Comparison of ENCODE assay signal across 11 cellular contexts in genomic region chr22:43789452-43789851, GRCh38. TPM values are rescaled to one million over a fixed set of nuclear protein-coding genes. Genes with fewer than 3 reads are reported as not detected.
DNase-seq lines count a peak whose midpoint lies in the region; ATAC-seq, FAIRE-seq and TF ChIP-seq lines count a peak whose summit lies in the region.
"Had no signal": no experiment of that assay in that cellular context is flagged by ENCODE, and none has a peak within 500 bp of the region (broad histone marks: within the 10 kb centered on the region; RNA-seq: fewer than 3 reads in every experiment).

No MANE protein-coding gene starts in this region.

- no peaks in the 10 kb centered on the region for H3K9me3 ChIP-seq in astrocyte (ENCODE audit: insufficient read depth, low read depth, low read length)
- no peaks in the 10 kb centered on the region for H3K9me3 ChIP-seq in testis
- no peaks in the 10 kb centered on the region for H3K9me3 ChIP-seq in stomach

- WGBS in testis, 2 donors: 40 to 46% methylated on average over 7 of the region's 7 CpGs
- WGBS in stomach, 5 donors: 43 to 68% (median 56%) methylated on average over 7 of the region's 7 CpGs

- TF ChIP-seq EP300 in stomach (IDR thresholded peaks at IDR 0.05): no peak

- CTCF ChIA-PET in activated naive CD4-positive, alpha-beta T cell treated with anti-CD3 and anti-CD28 coated beads, Interleukin-2, amount 10 ng/mL, durations not matched to agents 7 days and 5 days (lab: Charles Lee): interaction anchor here (0.9 kb wide), 1 partner anchor 24 kb away, joined by 3 read pairs; no protein-coding TSS in a partner anchor
- CTCF ChIA-PET in GM10248 (lab: Yijun Ruan, JAX): no interaction called here

- no peak overlapping the region for H3K9ac ChIP-seq in astrocyte (ENCODE audit: low read length)
- H3K9ac ChIP-seq: parathyroid adenoma had no signal

- POLR2A ChIA-PET in GM10248 (lab: Yijun Ruan, JAX): no interaction called here

- intact Hi-C loops in left ventricle myocardium superior (cut with micrococcal nuclease): no loop called here
- intact Hi-C loops in testis (cut with DNase I; ENCODE audit: low total_unique reads): no loop called here
- intact Hi-C loops in stomach (cut with DNase I; ENCODE audit: low total_unique reads): no loop called here

- H3K27me3 Mint-ChIP-seq in astrocyte (ENCODE audit: low read depth, unreplicated experiment): peaks cover 9% of the 10 kb centered on the region
- peaks cover 3% of the 10 kb centered on the region for H3K27me3 Mint-ChIP-seq in activated naive CD4-positive, alpha-beta T cell treated with anti-CD3 and anti-CD28 coated beads, Interleukin-2, amount 10 ng/mL, durations not matched to agents 7 days and 5 days

- H3K36me3 ChIP-seq in astrocyte (ENCODE audit: insufficient read depth, low read length): no peaks in the 10 kb centered on the region
- H3K36me3 ChIP-seq in testis (ENCODE audit: low read depth, missing control alignments): no peaks in the 10 kb centered on the region
- H3K36me3 ChIP-seq in stomach: no peaks in the 10 kb centered on the region

- TF ChIP-seq CTCF in astrocyte (IDR thresholded peaks at IDR 0.05; ENCODE audit: insufficient read depth, low read depth, low read length) (no peak), testis (IDR thresholded peaks at IDR 0.05) (no peak), stomach (IDR thresholded peaks at IDR 0.05) (no peak), GM10248 (IDR thresholded peaks at IDR 0.05; ENCODE audit: control extremely low read depth, extremely low read depth, low read depth, missing control alignments) (no peak)

- no peak overlapping the region for H3K4me3 ChIP-seq in astrocyte (ENCODE audit: insufficient read depth, low read depth, low read length)
- no peak overlapping the region for H3K4me3 ChIP-seq in testis
- no peak overlapping the region for H3K4me3 ChIP-seq in stomach

- peaks cover 2% of the 10 kb centered on the region for H3K4me1 Mint-ChIP-seq in astrocyte (ENCODE audit: low read depth, unreplicated experiment)
- no peaks in the 10 kb centered on the region for H3K4me1 Mint-ChIP-seq in activated naive CD4-positive, alpha-beta T cell treated with anti-CD3 and anti-CD28 coated beads, Interleukin-2, amount 10 ng/mL, durations not matched to agents 7 days and 5 days

- no peak overlapping the region for H2AFZ ChIP-seq in astrocyte (ENCODE audit: low read depth, low read length)
- H2AFZ ChIP-seq: parathyroid adenoma had no signal

- no peaks in the 10 kb centered on the region for H3K36me3 Mint-ChIP-seq in astrocyte (ENCODE audit: low read depth, unreplicated experiment)
- H3K36me3 Mint-ChIP-seq in activated naive CD4-positive, alpha-beta T cell treated with anti-CD3 and anti-CD28 coated beads, Interleukin-2, amount 10 ng/mL, durations not matched to agents 7 days and 5 days: no peaks in the 10 kb centered on the region

- no peak overlapping the region for H3K27ac Mint-ChIP-seq in astrocyte (ENCODE audit: unreplicated experiment)
- no peak overlapping the region for H3K27ac Mint-ChIP-seq in activated naive CD4-positive, alpha-beta T cell treated with anti-CD3 and anti-CD28 coated beads, Interleukin-2, amount 10 ng/mL, durations not matched to agents 7 days and 5 days

- no peaks in the 10 kb centered on the region for H3K9me3 Mint-ChIP-seq in astrocyte (ENCODE audit: unreplicated experiment)
- H3K9me3 Mint-ChIP-seq in activated naive CD4-positive, alpha-beta T cell treated with anti-CD3 and anti-CD28 coated beads, Interleukin-2, amount 10 ng/mL, durations not matched to agents 7 days and 5 days: no peaks in the 10 kb centered on the region

- FAIRE-seq in astrocyte (lab: Jason Lieb, UNC): no peak

- H3K4me1 ChIP-seq in astrocyte (ENCODE audit: insufficient read depth, low read length) (peaks cover 9% of the 10 kb centered on the region), testis (no peaks in the 10 kb centered on the region), stomach (peaks cover 0 to 14% (median 2%) of the 10 kb centered on the region in 4 donors)
- H3K4me1 ChIP-seq: parathyroid adenoma had no signal

- peak overlapping the region; percentile 5 for H3K4me2 ChIP-seq in astrocyte (ENCODE audit: low read length)

- H4K20me1 ChIP-seq in astrocyte (ENCODE audit: insufficient read depth, low read length): no peaks in the 10 kb centered on the region

- H3K27ac ChIP-seq in astrocyte (ENCODE audit: low read depth, low read length): peak overlapping the region; percentile 44
- no peak overlapping the region for H3K27ac ChIP-seq in testis
- H3K27ac ChIP-seq in stomach: peak overlapping the region in 2 of 5 donors; percentile 42 to 46
- H3K27ac ChIP-seq: parathyroid adenoma had no signal

- H3K79me2 ChIP-seq in astrocyte (ENCODE audit: insufficient read depth, low read length): no peaks in the 10 kb centered on the region
- H3K79me2 ChIP-seq: parathyroid adenoma had no signal

- H3K27me3 ChIP-seq in astrocyte (ENCODE audit: insufficient read depth, low read length) (no peaks in the 10 kb centered on the region), testis (no peaks in the 10 kb centered on the region), stomach (no peaks in the 10 kb centered on the region)

- H3K4me3 Mint-ChIP-seq in astrocyte (ENCODE audit: unreplicated experiment): no peak overlapping the region
- H3K4me3 Mint-ChIP-seq in activated naive CD4-positive, alpha-beta T cell treated with anti-CD3 and anti-CD28 coated beads, Interleukin-2, amount 10 ng/mL, durations not matched to agents 7 days and 5 days: no peak overlapping the region

- ATAC-seq in left ventricle myocardium superior: peak; percentile 94

- no peak for TF ChIP-seq POLR2A in testis (IDR thresholded peaks at IDR 0.05)
- TF ChIP-seq POLR2A in stomach (IDR thresholded peaks at IDR 0.05): no peak

- DNase-seq in H4 (ENCODE audit: low spot score) (peak; percentile 94), astrocyte (ENCODE audit: low read depth) (peak; percentile 98), left ventricle myocardium superior (peak; percentile 58), testis (peak; percentile 37), stomach (no peak), D341Med (ENCODE audit: low spot score) (no peak), GM10248 (ENCODE audit: extremely low spot score) (no peak)
- no peak for DNase-seq in activated naive CD4-positive, alpha-beta T cell treated with anti-CD3 and anti-CD28 coated beads, Interleukin-2, amount 10 ng/mL, durations not matched to agents 7 days and 5 days
- DNase-seq: activated CD4-positive, alpha-beta T cell treated with anti-CD3 and anti-CD28 coated beads for 48 hours; stimulated activated CD8-positive, alpha-beta memory T cell treated with anti-CD3 and anti-CD28 coated beads, Interleukin-4, amount 100 ng/mL, for 48 hours had no signal

RNA-seq across cellular contexts. Expression of gene EFCAB6, which starts 22.7 kb away (rescaled TPM):
- 2.6 TPM in 2 replicates for total RNA-seq in H4 (2014; rRNA removed; shearing (Covaris generic))
- total RNA-seq in astrocyte (1.2 and 1.6 TPM in 2 replicates), left ventricle myocardium superior (1.5 TPM), testis (10 to 100 TPM; 41.3 to 81.5 TPM), stomach (10 to 100 TPM in 1 of 5 donors, 1 to 10 TPM in 3, under 1 TPM in 1; 0.29 to 10.5 (median 6.2) TPM)
- polyA plus RNA-seq in testis (ENCODE audit: insufficient read depth, low read depth, low replicate concordance) (108 TPM), stomach (1 to 10 TPM in 2 of 3 donors, under 1 TPM in 1; 0.68 to 2.3 (median 1.7) TPM)

Comparison
In these comparisons a context has a peak if more than half of its experiments do, and no peak if none do; other contexts are left out.
1. DNase-seq: peak in H4 (single experiment), astrocyte (single experiment), left ventricle myocardium superior (single experiment) and testis (single experiment); none in stomach (single experiment), activated naive CD4-positive, alpha-beta T cell treated with anti-CD3 and anti-CD28 coated beads, Interleukin-2, amount 10 ng/mL, durations not matched to agents 7 days and 5 days (single experiment), D341Med (single experiment) and GM10248 (single experiment).